ENCODE assay signal across 15 cellular contexts in genomic region chr2:215422676-215423075, GRCh38.
"Had no signal": no experiment of that assay in that cellular context is flagged by ENCODE, and none has a peak within 500 bp of the region (broad histone marks: within the 10 kb centered on the region; RNA-seq: fewer than 3 reads in every experiment).

No MANE protein-coding gene starts in this region.

- H3K9me2 ChIP-seq: SK-N-SH had no signal

- DNase-seq: activated CD4-positive, alpha-beta T cell treated with anti-CD3 and anti-CD28 coated beads for 1 hour; activated CD4-positive, alpha-beta T cell treated with anti-CD3 and anti-CD28 coated beads, Interleukin-2, amount 50 U/mL, for 4 hours; activated naive CD4-positive, alpha-beta T cell treated with anti-CD3 and anti-CD28 coated beads for 36 hours; activated naive CD8-positive, alpha-beta T cell treated with anti-CD3 and anti-CD28 coated beads, Interleukin-2, amount 50 U/mL, for 24 hours; effector memory CD4-positive, alpha-beta T cell; glutamatergic neuron; mesendoderm; natural killer cell; posterior cingulate gyrus; SK-N-SH; T-helper 1 cell; T1000 had no signal

- ATAC-seq: activated naive CD8-positive, alpha-beta T cell treated with anti-CD3 and anti-CD28 coated beads, Interleukin-2, amount 50 U/mL, for 24 hours; activated T-helper 17 cell treated with anti-CD3 and anti-CD28 coated beads, Interleukin-2, amount 50 U/mL, for 72 hours; natural killer cell had no signal

- H3K9ac ChIP-seq: SK-N-SH had no signal

- H3K36me3 ChIP-seq: neutrophil had no signal

- H3K9me3 ChIP-seq: neutrophil, SK-N-SH had no signal

- H3K27ac ChIP-seq: epithelial cell of prostate, neutrophil had no signal
